In genomic region chr6:142613981-142614380, GRCh38 we compare ENCODE assay signal across 19 cellular contexts.
DNase-seq lines count a peak whose midpoint lies in the region; ATAC-seq and TF ChIP-seq lines count a peak whose summit lies in the region.
"Had no signal": no experiment of that assay in that cellular context is flagged by ENCODE, and none has a peak within 500 bp of the region (broad histone marks: within the 10 kb centered on the region; RNA-seq: fewer than 3 reads in every experiment).

No MANE protein-coding gene starts in this region.

- H3K36me3 ChIP-seq in mammary epithelial cell (ENCODE audit: insufficient read depth, low read length) (no peaks in the 10 kb centered on the region), endodermal cell (ENCODE audit: control insufficient read depth, insufficient read depth, low read length) (no peaks in the 10 kb centered on the region)
- H3K36me3 ChIP-seq: BLaER1 had no signal

- H4K20me1 ChIP-seq in mammary epithelial cell (ENCODE audit: insufficient read depth, low read length) = no peaks in the 10 kb centered on the region
- H4K20me1 ChIP-seq: BLaER1 had no signal

- in situ Hi-C loops in mammary epithelial cell (cut with MboI; ENCODE audit: low sequenced_read_pairs in 2 of 2) = no loop called here

- peaks cover 7% of the 10 kb centered on the region for H3K9me3 Mint-ChIP-seq in MCF 10A (ENCODE audit: unreplicated experiment)
- peaks cover 5% of the 10 kb centered on the region for H3K9me3 Mint-ChIP-seq in endodermal cell
- H3K9me3 Mint-ChIP-seq: CD8-positive, alpha-beta T cell had no signal

- H3K4me1 ChIP-seq in mammary epithelial cell (ENCODE audit: insufficient read depth, low read length) (peaks cover 10% of the 10 kb centered on the region), endodermal cell (ENCODE audit: control insufficient read depth, insufficient read depth, low read length) (no peaks in the 10 kb centered on the region)
- H3K4me1 ChIP-seq: BLaER1 had no signal

- BruUV-seq in mammary epithelial cell (replicated peaks; lab: Mats Ljungman, UMichigan) (no TSS peak), MCF 10A (replicated peaks; lab: Mats Ljungman, UMichigan) (no TSS peak)

- no peaks in the 10 kb centered on the region for H3K4me1 Mint-ChIP-seq in MCF 10A (ENCODE audit: insufficient read depth, unreplicated experiment)
- peaks cover 6% of the 10 kb centered on the region for H3K4me1 Mint-ChIP-seq in endodermal cell
- H3K4me1 Mint-ChIP-seq: IgD-negative memory B cell had no signal

- H3K9me3 ChIP-seq in mammary epithelial cell (replicated peaks; ENCODE audit: insufficient read depth, low read length) (no peaks in the 10 kb centered on the region), endodermal cell (ENCODE audit: control insufficient read depth, low read length) (no peaks in the 10 kb centered on the region)
- H3K9me3 ChIP-seq: BLaER1 had no signal

- no peaks in the 10 kb centered on the region for H3K79me2 ChIP-seq in mammary epithelial cell (ENCODE audit: insufficient read depth, low read length)

- H3K36me3 Mint-ChIP-seq in MCF 10A (ENCODE audit: insufficient read depth, unreplicated experiment) (no peaks in the 10 kb centered on the region), endodermal cell (ENCODE audit: low read depth) (no peaks in the 10 kb centered on the region)
- H3K36me3 Mint-ChIP-seq: CD8-positive, alpha-beta T cell had no signal

- H3K4me3 Mint-ChIP-seq in MCF 10A (ENCODE audit: unreplicated experiment) (no peak overlapping the region), endodermal cell (no peak overlapping the region)
- H3K4me3 Mint-ChIP-seq: CD8-positive, alpha-beta T cell; IgD-negative memory B cell had no signal

- no peak for ATAC-seq in HG03521 (IDR thresholded peaks at IDR 0.05; ENCODE audit: unreplicated experiment)
- ATAC-seq: CD8-positive, alpha-beta T cell had no signal

- no peak overlapping the region for H3K27ac ChIP-seq in mammary epithelial cell (ENCODE audit: insufficient read depth, low read depth, low read length)
- no peak overlapping the region for H3K27ac ChIP-seq in endodermal cell (ENCODE audit: low read depth, low read length)
- H3K27ac ChIP-seq: BLaER1, PC-9 had no signal

- DNase-seq in mammary epithelial cell = peak; percentile 17
- DNase-seq in MCF 10A (ENCODE audit: unreplicated experiment) = no peak
- peak; percentile 45 for DNase-seq in RPMI7951 (ENCODE audit: low read depth)
- DNase-seq in endodermal cell = peak; percentile 52
- no peak for DNase-seq in GM10248 (ENCODE audit: extremely low spot score)
- DNase-seq in putamen (ENCODE audit: low spot score) = no peak
- DNase-seq in NCI-H345 treated with DMSO at 0.1 percent for 48 hours (lab: John Stamatoyannopoulos, UW; ENCODE audit: unreplicated experiment) = no peak
- DNase-seq: 8988T; CD8-positive, alpha-beta T cell; DND-41; Kasumi-1; NCI-H1417; NCI-H187 treated with DMSO at 0.1 percent for 48 hours; NCI-H774; Right ventricle myocardium superior had no signal

- TF ChIP-seq CTCF in mammary epithelial cell (conservative IDR thresholded peaks at IDR 0.05 in 1 of 2, IDR thresholded peaks at IDR 0.05 in 1 of 2; ENCODE audit: extremely low read depth in 1 of 2, insufficient read depth in 1 of 2, low read depth in 1 of 2, low read length in 2 of 2) (no peak), MCF 10A (IDR thresholded peaks at IDR 0.05; ENCODE audit: unreplicated experiment) (no peak), endodermal cell (conservative IDR thresholded peaks at IDR 0.05) (peak; percentile 35), GM10248 (IDR thresholded peaks at IDR 0.05; ENCODE audit: control extremely low read depth, extremely low read depth, low read depth, missing control alignments) (no peak)

- no peak overlapping the region for H2AFZ ChIP-seq in mammary epithelial cell (ENCODE audit: low read depth, low read length)
- H2AFZ ChIP-seq: PC-9 had no signal

- dilution Hi-C loops in mammary epithelial cell (cut with HindIII; ENCODE audit: low sequenced_read_pairs) = no loop called here

- CTCF ChIA-PET in mammary epithelial cell (lab: Charles Lee; ENCODE audit: low non-redundant PET) = no interaction called here
- CTCF ChIA-PET in MCF 10A (lab: Yijun Ruan, JAX) = interaction anchor here (0.6 kb wide), 1 partner anchor 547 kb away, joined by 5 read pairs; no protein-coding TSS in a partner anchor
- CTCF ChIA-PET in GM10248 (lab: Yijun Ruan, JAX) = no interaction called here

- POLR2A ChIA-PET in MCF 10A (lab: Yijun Ruan, JAX) = no interaction called here
- POLR2A ChIA-PET in GM10248 (lab: Yijun Ruan, JAX) = no interaction called here

- 100% methylated on average over 2 of the region's 2 CpGs for WGBS in mammary epithelial cell (ENCODE audit: low coverage, missing lambda C conversion rate)
- 92% methylated on average over 2 of the region's 2 CpGs for WGBS in endodermal cell (ENCODE audit: insufficient coverage in 1 of 2, insufficient read length in 1 of 2), 2 experiments

- H3K4me3 ChIP-seq in mammary epithelial cell (replicated peaks in 1 of 3; ENCODE audit: insufficient read depth in 1 of 3, low read depth in 2 of 3, low read length in 3 of 3) = no peak overlapping the region
- no peak overlapping the region for H3K4me3 ChIP-seq in endodermal cell (ENCODE audit: low read length)
- H3K4me3 ChIP-seq: BLaER1, PC-9 had no signal

- no peak overlapping the region for H3K27ac Mint-ChIP-seq in MCF 10A (ENCODE audit: low read depth, unreplicated experiment)
- no peak overlapping the region for H3K27ac Mint-ChIP-seq in endodermal cell
- H3K27ac Mint-ChIP-seq: CD8-positive, alpha-beta T cell; IgD-negative memory B cell had no signal

- H3K27me3 Mint-ChIP-seq in MCF 10A (ENCODE audit: insufficient read depth, unreplicated experiment) = no peaks in the 10 kb centered on the region
- H3K27me3 Mint-ChIP-seq in endodermal cell (ENCODE audit: insufficient read depth) = no peaks in the 10 kb centered on the region

- H3K4me2 ChIP-seq in mammary epithelial cell (ENCODE audit: insufficient read depth, low read depth, low read length) = no peak overlapping the region
- H3K4me2 ChIP-seq: BLaER1, PC-9 had no signal

- intact Hi-C loops in mammary epithelial cell (cut with micrococcal nuclease) = no loop called here
- intact Hi-C loops in MCF 10A (cut with micrococcal nuclease) = no loop called here

- H3K9ac ChIP-seq in mammary epithelial cell (ENCODE audit: insufficient read depth, low read length) (no peak overlapping the region), endodermal cell (ENCODE audit: extremely low read depth, low read length, poor library complexity, severe bottlenecking) (no peak overlapping the region)
- H3K9ac ChIP-seq: BLaER1 had no signal

- H3K27me3 ChIP-seq in mammary epithelial cell (ENCODE audit: insufficient read depth, low read length) (no peaks in the 10 kb centered on the region), endodermal cell (ENCODE audit: control insufficient read depth, insufficient read depth, low read length, poor library complexity, severe bottlenecking) (no peaks in the 10 kb centered on the region)
- H3K27me3 ChIP-seq: BLaER1 had no signal

Comparison
In these comparisons a context has a peak if more than half of its experiments do, and no peak if none do; other contexts are left out.
1. DNase-seq: peak in mammary epithelial cell (single experiment), RPMI7951 (single experiment) and endodermal cell (single experiment); none in MCF 10A (single experiment), GM10248 (single experiment), putamen (single experiment) and NCI-H345 treated with DMSO at 0.1 percent for 48 hours (single experiment).